ENCODE assay signal across 12 cellular contexts in the genomic region with DNA sequence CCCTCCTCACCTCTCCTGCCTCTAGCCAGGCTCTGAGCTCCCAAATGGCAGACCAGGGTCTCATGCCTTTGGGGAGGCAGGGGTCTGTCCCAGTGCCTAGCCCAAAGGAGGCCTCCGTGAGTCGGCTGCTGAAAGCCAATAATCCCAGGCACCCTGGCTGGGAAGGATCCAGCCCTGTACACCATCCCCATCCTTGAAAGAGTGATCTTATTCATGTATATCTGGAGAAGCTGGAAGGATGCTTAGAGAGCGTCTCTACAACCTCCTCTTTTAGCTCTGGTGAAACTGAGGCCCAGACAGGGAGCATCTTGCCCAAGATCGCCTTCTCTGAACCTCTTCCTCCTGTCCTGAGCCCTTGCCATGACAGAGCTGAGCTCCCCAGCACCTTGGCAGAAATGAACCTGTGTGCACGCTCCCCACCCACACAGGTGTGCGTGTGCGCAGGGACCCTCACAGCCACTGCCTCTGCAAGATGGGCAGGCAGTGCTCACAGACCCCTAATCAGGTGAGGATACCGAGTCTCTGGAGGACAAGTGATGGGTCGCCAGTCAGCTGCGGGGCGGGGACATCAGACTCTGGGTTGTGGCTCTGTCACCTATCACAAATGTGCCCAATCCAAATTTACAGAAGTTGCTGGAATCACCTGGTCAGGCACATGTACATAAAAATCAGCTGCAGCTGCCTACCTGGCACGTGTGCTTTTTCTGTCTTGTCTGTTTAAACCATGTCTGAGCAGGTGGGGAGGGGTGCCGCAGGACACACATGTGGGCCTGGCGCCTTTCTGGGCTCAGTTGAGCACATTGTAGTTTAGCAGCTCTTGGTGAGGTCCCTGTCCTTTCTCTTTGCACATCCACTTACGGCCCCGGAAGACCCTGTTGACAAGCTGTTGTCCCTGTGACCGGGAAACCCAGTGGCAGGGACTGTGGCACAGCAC. TPM values are rescaled to one million over a fixed set of nuclear protein-coding genes. Genes with fewer than 3 reads are reported as not detected.
DNase-seq lines count a peak whose midpoint lies in the region; ATAC-seq, FAIRE-seq and TF ChIP-seq lines count a peak whose summit lies in the region.
"Had no signal": no experiment of that assay in that cellular context is flagged by ENCODE, and none has a peak within 500 bp of the region (broad histone marks: within the 10 kb centered on the region; RNA-seq: fewer than 3 reads in every experiment).

No MANE protein-coding gene starts in this region.

- H3K27me3 ChIP-seq in Peyer's patch (no peaks in the 10 kb centered on the region), mesendoderm (ENCODE audit: insufficient read depth, low read length, poor library complexity) (no peaks in the 10 kb centered on the region)

- no peaks in the 10 kb centered on the region for H3K9me3 Mint-ChIP-seq in stimulated activated naive B cell treated with anti-CD40 and anti-IgM and Interleukin-4, amounts not matched to agents 10 μg/mL and 1 μg/mL and 100 μg/mL, for 72 hours

- H3K27ac Mint-ChIP-seq in stimulated activated naive B cell treated with anti-CD40 and anti-IgM and Interleukin-4, amounts not matched to agents 10 μg/mL and 1 μg/mL and 100 μg/mL, for 72 hours = peak overlapping the region; percentile 60

- H2AK5ac ChIP-seq in mesendoderm (ENCODE audit: low read length) = no peak overlapping the region

- WGBS in mesendoderm (ENCODE audit: extremely low coverage, insufficient coverage, low lambda C conversion rate) = no CpG with 5 or more reads among the region's 17 CpGs

- H2BK15ac ChIP-seq in mesendoderm (replicated peaks; ENCODE audit: low read depth) = no peak overlapping the region

- peak overlapping the region; percentile 95 for H3K56ac ChIP-seq in mesendoderm (ENCODE audit: low read length)

- H3K4me3 ChIP-seq in Peyer's patch (no peak overlapping the region), mesendoderm (ENCODE audit: low read length) (no peak overlapping the region)

- no peak overlapping the region for H3K4ac ChIP-seq in mesendoderm (ENCODE audit: low read depth, low read length)

- no peaks in the 10 kb centered on the region for H3K36me3 Mint-ChIP-seq in stimulated activated naive B cell treated with anti-CD40 and anti-IgM and Interleukin-4, amounts not matched to agents 10 μg/mL and 1 μg/mL and 100 μg/mL, for 72 hours

- no peak for TF ChIP-seq CTCF in Peyer's patch (IDR thresholded peaks at IDR 0.05)

- no peak overlapping the region for H3K18ac ChIP-seq in mesendoderm (ENCODE audit: low read length)

- no peaks in the 10 kb centered on the region for H3K36me3 ChIP-seq in Peyer's patch
- no peaks in the 10 kb centered on the region for H3K36me3 ChIP-seq in mesendoderm (ENCODE audit: control insufficient read depth, insufficient read depth, low read length)

- no peak overlapping the region for H4K8ac ChIP-seq in mesendoderm (ENCODE audit: low read depth, low read length)

- H2BK120ac ChIP-seq in mesendoderm (ENCODE audit: low read depth, low read length) = no peak overlapping the region

- no peak for TF ChIP-seq POLR2A in Peyer's patch (IDR thresholded peaks at IDR 0.05)

- no peaks in the 10 kb centered on the region for H3K79me2 ChIP-seq in mesendoderm (ENCODE audit: control insufficient read depth, insufficient read depth, low read length)

- H3K9me3 ChIP-seq in Peyer's patch = no peaks in the 10 kb centered on the region

- H3K4me2 ChIP-seq in mesendoderm (ENCODE audit: low read length) = no peak overlapping the region

- H3K4me1 ChIP-seq in Peyer's patch (peaks cover 0 to 16% (median 3%) of the 10 kb centered on the region in 4 donors), mesendoderm (ENCODE audit: control insufficient read depth, low read depth, low read length) (no peaks in the 10 kb centered on the region)

- H4K5ac ChIP-seq in mesendoderm (ENCODE audit: low read length) = no peak overlapping the region

- peak overlapping the region; percentile 74 to 78 for H3K4me3 Mint-ChIP-seq in stimulated activated naive B cell treated with anti-CD40 and anti-IgM and Interleukin-4, amounts not matched to agents 10 μg/mL and 1 μg/mL and 100 μg/mL, for 72 hours

- peaks cover 5 to 12% of the 10 kb centered on the region in 2 donors for H3K4me1 Mint-ChIP-seq in stimulated activated naive B cell treated with anti-CD40 and anti-IgM and Interleukin-4, amounts not matched to agents 10 μg/mL and 1 μg/mL and 100 μg/mL, for 72 hours

- no peak overlapping the region for H3K9ac ChIP-seq in mesendoderm (ENCODE audit: low read length)

- DNase-seq in Peyer's patch (peak in 2 of 3 donors; percentile 35 to 48), mesendoderm (no peak), NCI-H2227 (lab: John Stamatoyannopoulos, UW; ENCODE audit: unreplicated experiment) (no peak), GM19239 (ENCODE audit: insufficient read length, low spot score) (no peak), nucleus accumbens (lab: John Stamatoyannopoulos, UW) (no peak)
- no peak for DNase-seq in stimulated activated naive B cell treated with anti-CD40 and anti-IgM and Interleukin-4, amounts not matched to agents 10 μg/mL and 1 μg/mL and 100 μg/mL, for 72 hours
- DNase-seq: activated CD4-positive, alpha-beta T cell treated with anti-CD3 and anti-CD28 coated beads for 48 hours had no signal

- no peak overlapping the region for H3K23ac ChIP-seq in mesendoderm (ENCODE audit: low read length)

- H2BK5ac ChIP-seq in mesendoderm (ENCODE audit: low read length) = no peak overlapping the region

- no peaks in the 10 kb centered on the region for H3K79me1 ChIP-seq in mesendoderm (ENCODE audit: low read length)

- FAIRE-seq in GM19239 (lab: Jason Lieb, UNC) = no peak
- FAIRE-seq: GM12892, islet of Langerhans had no signal

- peaks cover 38 to 45% of the 10 kb centered on the region in 2 donors for H3K27me3 Mint-ChIP-seq in stimulated activated naive B cell treated with anti-CD40 and anti-IgM and Interleukin-4, amounts not matched to agents 10 μg/mL and 1 μg/mL and 100 μg/mL, for 72 hours

- peak overlapping the region in 1 of 4 donors; percentile 69 for H3K27ac ChIP-seq in Peyer's patch
- peak overlapping the region; percentile 88 for H3K27ac ChIP-seq in cingulate gyrus (ENCODE audit: low read depth, low read length)
- H3K27ac ChIP-seq in mesendoderm (ENCODE audit: low read depth, low read length) = no peak overlapping the region
- H3K27ac ChIP-seq: epithelial cell of prostate had no signal

- no peak for ATAC-seq in stimulated activated naive B cell treated with anti-CD40 and anti-IgM and Interleukin-4, amounts not matched to agents 10 μg/mL and 1 μg/mL and 100 μg/mL, for 72 hours (replicated peaks)
- no peak for ATAC-seq in GM21367 (IDR thresholded peaks at IDR 0.05; ENCODE audit: unreplicated experiment)

RNA-seq across cellular contexts. Expression of gene WNT7B, which starts 49.3 kb away (rescaled TPM):
- not detected for total RNA-seq in Peyer's patch
- not detected for polyA plus RNA-seq in mesendoderm (2013, experiment 1 of 2)
- polyA plus RNA-seq in mesendoderm (2013, experiment 2 of 2) = 0.03 TPM

Comparison
In these comparisons a context has a peak if more than half of its experiments do, and no peak if none do; other contexts are left out.
1. DNase-seq: peak in Peyer's patch (2 of 3); none in mesendoderm (single experiment), stimulated activated naive B cell treated with anti-CD40 and anti-IgM and Interleukin-4, amounts not matched to agents 10 μg/mL and 1 μg/mL and 100 μg/mL, for 72 hours (single experiment), NCI-H2227 (single experiment), GM19239 (single experiment) and nucleus accumbens (0 of 56).